Comparison of ENCODE assay signal across 33 cellular contexts in the genomic region with DNA sequence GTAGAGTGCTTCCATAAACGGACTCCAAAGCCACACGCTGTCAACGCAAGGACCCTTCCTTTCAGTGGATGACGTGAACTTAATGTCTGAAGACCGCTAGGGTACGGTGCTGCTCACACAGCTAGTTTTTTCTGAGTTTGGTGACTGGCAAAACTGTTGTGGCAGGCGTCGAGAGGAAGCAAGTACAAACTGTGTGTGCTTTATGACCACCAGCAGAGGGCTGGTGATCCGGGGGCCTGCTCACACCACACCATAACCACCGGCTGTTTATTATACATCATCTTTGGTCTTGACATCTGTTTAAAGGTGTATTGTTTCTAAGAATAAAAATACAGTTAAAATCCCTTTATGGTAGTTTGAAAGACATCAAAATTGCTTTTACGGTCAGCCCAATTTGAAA. TPM values are rescaled to one million over a fixed set of nuclear protein-coding genes. Genes with fewer than 3 reads are reported as not detected.
"Had no signal": no experiment of that assay in that cellular context is flagged by ENCODE, and none has a peak within 500 bp of the region (broad histone marks: within the 10 kb centered on the region; RNA-seq: fewer than 3 reads in every experiment).

No MANE protein-coding gene starts in this region.

- H3K27me3 ChIP-seq: ascending aorta, cardiac muscle cell, dorsolateral prefrontal cortex, gastrocnemius medialis, hepatocyte, neutrophil, ovary, testis, transverse colon had no signal

- H3K79me2 ChIP-seq: hepatocyte had no signal

- H3K27ac ChIP-seq: ascending aorta, cardiac muscle cell, coronary artery, dorsolateral prefrontal cortex, gastrocnemius medialis, hepatocyte, neutrophil, ovary, prostate gland, testis, transverse colon, VCaP had no signal

- H3K36me3 Mint-ChIP-seq: activated naive CD4-positive, alpha-beta T cell treated with anti-CD3 and anti-CD28 coated beads, Interleukin-2, amount 10 ng/mL, durations not matched to agents 7 days and 5 days; activated naive CD8-positive, alpha-beta T cell treated with anti-CD3 and anti-CD28 coated beads, Interleukin-2, amount 10 ng/mL, durations not matched to agents 7 days and 5 days; naive B cell had no signal

- DNase-seq: activated CD4-positive, alpha-beta T cell treated with anti-CD3 and anti-CD28 coated beads for 4 hours; activated CD4-positive, alpha-beta T cell treated with anti-CD3 and anti-CD28 coated beads, Interleukin-2, amount 50 U/mL, for 4 hours; activated gamma-delta T cell; activated naive CD4-positive, alpha-beta T cell treated with anti-CD3 and anti-CD28 coated beads, Interleukin-2, amount 10 ng/mL, durations not matched to agents 7 days and 5 days; activated naive CD8-positive, alpha-beta T cell treated with anti-CD3 and anti-CD28 coated beads, Interleukin-2, amount 10 ng/mL, durations not matched to agents 7 days and 5 days; activated T-cell treated with anti-CD3 and anti-CD28 coated beads, Interleukin-2, amount 50 U/mL, for 1 hour; cerebellar nuclear complex; dorsolateral prefrontal cortex; effector memory CD4-positive, alpha-beta T cell; erythroblast; gastrocnemius medialis; glutamatergic neuron; islet precursor cell; left ventricle myocardium superior; naive B cell; nephron progenitor cell; ovary; retina; stimulated activated naive CD8-positive, alpha-beta T cell treated with anti-CD3 and anti-CD28 coated beads, Interleukin-15, Interleukin-2, amounts not matched to agents 100 U/mL and 50 U/mL, for 24 hours; testis; transverse colon had no signal

- H3K4me2 ChIP-seq: hepatocyte had no signal

- H2AFZ ChIP-seq: hepatocyte had no signal

- H3K9me3 Mint-ChIP-seq: activated naive CD4-positive, alpha-beta T cell treated with anti-CD3 and anti-CD28 coated beads, Interleukin-2, amount 10 ng/mL, durations not matched to agents 7 days and 5 days; activated naive CD8-positive, alpha-beta T cell treated with anti-CD3 and anti-CD28 coated beads, Interleukin-2, amount 10 ng/mL, durations not matched to agents 7 days and 5 days; activated T-helper 1 cell treated with anti-CD3 and anti-CD28 coated beads, Interleukin-12 subunit alpha, Interleukin-12 subunit beta, Interleukin-2, Interleukin-4 antibody, amounts not matched to agents 30 ng/mL and 10 ng/mL and 1 ng/mL, durations not matched to agents 14 hours and 24 hours and 36 hours; brain; mesothelial cell of epicardium; nephron progenitor cell had no signal

- FAIRE-seq: urothelium cell line had no signal

- H3K4me3 ChIP-seq: ascending aorta, cardiac muscle cell, coronary artery, dorsolateral prefrontal cortex, gastrocnemius medialis, hepatocyte, ovary, prostate gland, testis, transverse colon had no signal

- H3K4me1 Mint-ChIP-seq: naive B cell had no signal

- H3K27me3 Mint-ChIP-seq: brain, naive B cell had no signal

- H3K4me3 Mint-ChIP-seq: activated naive CD4-positive, alpha-beta T cell treated with anti-CD3 and anti-CD28 coated beads, Interleukin-2, amount 10 ng/mL, durations not matched to agents 7 days and 5 days; activated naive CD8-positive, alpha-beta T cell treated with anti-CD3 and anti-CD28 coated beads, Interleukin-2, amount 10 ng/mL, durations not matched to agents 7 days and 5 days; activated T-helper 1 cell treated with anti-CD3 and anti-CD28 coated beads, Interleukin-12 subunit alpha, Interleukin-12 subunit beta, Interleukin-2, Interleukin-4 antibody, amounts not matched to agents 30 ng/mL and 10 ng/mL and 1 ng/mL, durations not matched to agents 14 hours and 24 hours and 36 hours; brain; mesothelial cell of epicardium; naive B cell; nephron progenitor cell had no signal

- H3K4me1 ChIP-seq: ascending aorta, gastrocnemius medialis, prostate gland, testis, transverse colon had no signal

- ATAC-seq: gastrocnemius medialis; left ventricle myocardium superior; stimulated activated naive CD8-positive, alpha-beta T cell treated with anti-CD3 and anti-CD28 coated beads, Interleukin-15, Interleukin-2, amounts not matched to agents 100 U/mL and 50 U/mL, for 24 hours had no signal

- H3K36me3 ChIP-seq: ascending aorta, gastrocnemius medialis, neutrophil, ovary, prostate gland, transverse colon had no signal

- H3K9me3 ChIP-seq: ascending aorta, gastrocnemius medialis, neutrophil, ovary, prostate gland, testis, transverse colon had no signal

- H3K27ac Mint-ChIP-seq: activated naive CD4-positive, alpha-beta T cell treated with anti-CD3 and anti-CD28 coated beads, Interleukin-2, amount 10 ng/mL, durations not matched to agents 7 days and 5 days; activated naive CD8-positive, alpha-beta T cell treated with anti-CD3 and anti-CD28 coated beads, Interleukin-2, amount 10 ng/mL, durations not matched to agents 7 days and 5 days; activated T-helper 1 cell treated with anti-CD3 and anti-CD28 coated beads, Interleukin-12 subunit alpha, Interleukin-12 subunit beta, Interleukin-2, Interleukin-4 antibody, amounts not matched to agents 30 ng/mL and 10 ng/mL and 1 ng/mL, durations not matched to agents 14 hours and 24 hours and 36 hours; brain; mesothelial cell of epicardium; naive B cell; nephron progenitor cell had no signal

RNA-seq across cellular contexts. Expression of gene ATP6V0A4, which starts 37.1 kb away (rescaled TPM):
- total RNA-seq: activated naive CD8-positive, alpha-beta T cell treated with anti-CD3 and anti-CD28 coated beads, Interleukin-2, amount 10 ng/mL, durations not matched to agents 7 days and 5 days; activated T-helper 1 cell treated with anti-CD3 and anti-CD28 coated beads, Interleukin-12 subunit alpha, Interleukin-12 subunit beta, Interleukin-2, Interleukin-4 antibody, amounts not matched to agents 30 ng/mL and 10 ng/mL and 1 ng/mL, durations not matched to agents 14 hours and 24 hours and 36 hours; ascending aorta; cardiac muscle cell; gastrocnemius medialis; left ventricle myocardium superior; ovary; transverse colon had no signal
- polyA plus RNA-seq: cardiac muscle cell had no signal

RNA-seq across cellular contexts. Expression of gene TMEM213, which starts 37.3 kb away (rescaled TPM):
- total RNA-seq: activated naive CD8-positive, alpha-beta T cell treated with anti-CD3 and anti-CD28 coated beads, Interleukin-2, amount 10 ng/mL, durations not matched to agents 7 days and 5 days; ascending aorta; cardiac muscle cell; dorsolateral prefrontal cortex; gastrocnemius medialis; left ventricle myocardium superior; lung microvascular endothelial cell; mesothelial cell of epicardium; ovary; transverse colon had no signal
- polyA plus RNA-seq: cardiac muscle cell, ovary had no signal
